9 cellular contexts compared by ENCODE assay signal in the genomic region with DNA sequence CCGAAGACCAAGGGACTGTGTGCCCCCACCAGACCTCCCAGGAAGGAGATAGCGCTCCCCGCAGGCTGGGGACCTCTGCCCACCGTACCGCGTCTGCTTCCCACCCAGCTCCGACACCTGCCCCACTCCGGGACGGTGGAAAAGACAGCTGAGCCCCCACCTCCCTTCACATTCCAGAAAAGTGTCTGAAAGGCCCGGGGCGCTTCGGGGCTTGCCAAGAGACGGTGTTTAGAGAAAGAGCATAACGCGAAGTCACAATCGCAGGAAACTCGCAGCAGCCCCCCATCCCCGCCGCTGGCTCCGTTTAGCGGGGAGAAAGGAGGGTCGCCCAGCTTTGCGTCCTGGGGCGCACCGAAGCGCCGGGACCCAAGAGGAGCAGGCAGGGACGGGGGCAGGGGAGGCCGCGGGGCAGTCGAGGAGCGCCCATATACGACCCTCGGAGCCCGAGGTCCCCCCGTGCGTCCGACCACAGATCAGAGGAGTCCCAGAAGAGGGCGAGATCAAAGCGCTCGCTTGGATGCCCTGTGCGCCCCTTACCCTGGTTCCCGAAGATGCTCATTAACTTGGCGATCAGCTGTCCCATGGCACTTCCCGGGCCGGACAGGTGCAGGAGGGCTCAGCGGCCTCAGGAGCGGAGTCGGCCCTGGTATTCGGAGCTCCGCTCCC. TPM values are rescaled to one million over a fixed set of nuclear protein-coding genes. Genes with fewer than 3 reads are reported as not detected.
DNase-seq lines count a peak whose midpoint lies in the region; ATAC-seq lines count a peak whose summit lies in the region.
"Had no signal": no experiment of that assay in that cellular context is flagged by ENCODE, and none has a peak within 500 bp of the region (broad histone marks: within the 10 kb centered on the region; RNA-seq: fewer than 3 reads in every experiment).

No MANE protein-coding gene starts in this region.

- H3K9me3 Mint-ChIP-seq in activated naive CD8-positive, alpha-beta T cell treated with anti-CD3 and anti-CD28 coated beads for 36 hours: peaks cover 1% of the 10 kb centered on the region

- H3K27me3 ChIP-seq in iPS-18a (ENCODE audit: control insufficient read depth, insufficient read depth, low read length) (peaks cover 34% of the 10 kb centered on the region), skeletal muscle tissue (ENCODE audit: control insufficient read depth in 3 of 3, insufficient read depth in 3 of 3, low read length in 3 of 3) (no peaks in the 10 kb centered on the region)

- peaks cover 37% of the 10 kb centered on the region for H3K27me3 Mint-ChIP-seq in activated naive CD8-positive, alpha-beta T cell treated with anti-CD3 and anti-CD28 coated beads for 36 hours

- H3K9me3 ChIP-seq in iPS-18a (ENCODE audit: control insufficient read depth, low read depth, low read length) (no peaks in the 10 kb centered on the region), skeletal muscle tissue (ENCODE audit: control insufficient read depth in 3 of 3, low read length in 3 of 3) (no peaks in the 10 kb centered on the region)

- peak overlapping the region; percentile 74 for H3K4me3 ChIP-seq in iPS-18a (ENCODE audit: low read length)
- peak overlapping the region; percentile 69 to 87 (median 85) for H3K4me3 ChIP-seq in skeletal muscle tissue (ENCODE audit: low read length in 3 of 3)

- H3K9ac ChIP-seq in iPS-18a (ENCODE audit: low read length): peak overlapping the region; percentile 18
- H3K9ac ChIP-seq in skeletal muscle tissue (ENCODE audit: low read depth in 1 of 3, low read length in 3 of 3): peak overlapping the region; percentile 66 to 85 (median 80)

- H3K36me3 Mint-ChIP-seq in activated naive CD8-positive, alpha-beta T cell treated with anti-CD3 and anti-CD28 coated beads for 36 hours: no peaks in the 10 kb centered on the region

- peak; percentile 9 for ATAC-seq in GM21529 (IDR thresholded peaks at IDR 0.05; ENCODE audit: unreplicated experiment)
- ATAC-seq in HG02970 (IDR thresholded peaks at IDR 0.05; ENCODE audit: low FRiP score, unreplicated experiment): no peak

- no peak overlapping the region for H3K27ac Mint-ChIP-seq in activated naive CD8-positive, alpha-beta T cell treated with anti-CD3 and anti-CD28 coated beads for 36 hours

- no peak for DNase-seq in activated naive CD8-positive, alpha-beta T cell treated with anti-CD3 and anti-CD28 coated beads for 36 hours
- no peak for DNase-seq in NCI-H774 (lab: John Stamatoyannopoulos, UW)
- no peak for DNase-seq in activated effector memory CD4-positive, alpha-beta T cell treated with anti-CD3 and anti-CD28 coated beads, Interleukin-2, amount 50 U/mL, for 16 hours
- DNase-seq in hepatic stellate cell (ENCODE audit: low spot score): no peak

- no peaks in the 10 kb centered on the region for H3K4me1 ChIP-seq in iPS-18a (ENCODE audit: control insufficient read depth, low read depth, low read length)
- peaks cover 16 to 28% (median 22%) of the 10 kb centered on the region in 3 donors for H3K4me1 ChIP-seq in skeletal muscle tissue (ENCODE audit: control insufficient read depth in 3 of 3, insufficient read depth in 3 of 3, low read length in 3 of 3)

- peak overlapping the region; percentile 86 for H3K4me3 Mint-ChIP-seq in activated naive CD8-positive, alpha-beta T cell treated with anti-CD3 and anti-CD28 coated beads for 36 hours

- peaks cover 9% of the 10 kb centered on the region for H3K4me1 Mint-ChIP-seq in activated naive CD8-positive, alpha-beta T cell treated with anti-CD3 and anti-CD28 coated beads for 36 hours

- no peaks in the 10 kb centered on the region for H3K36me3 ChIP-seq in iPS-18a (ENCODE audit: control insufficient read depth, low read depth, low read length)
- no peaks in the 10 kb centered on the region for H3K36me3 ChIP-seq in skeletal muscle tissue (ENCODE audit: control insufficient read depth in 3 of 3, insufficient read depth in 3 of 3, low read length in 3 of 3)

- H3K27ac ChIP-seq in iPS-18a (ENCODE audit: low read length): no peak overlapping the region
- no peak overlapping the region for H3K27ac ChIP-seq in skeletal muscle tissue (ENCODE audit: low read depth, low read length)

RNA-seq across cellular contexts. Expression of gene ARL5C, which starts 0.7 kb away (rescaled TPM):
- not detected for total RNA-seq in activated naive CD8-positive, alpha-beta T cell treated with anti-CD3 and anti-CD28 coated beads for 36 hours
- total RNA-seq in skeletal muscle tissue: under 0.01 TPM
- total RNA-seq: NCI-H460 had no signal

RNA-seq across cellular contexts. Expression of gene PLXDC1, which starts 13.9 kb away (rescaled TPM):
- total RNA-seq in activated naive CD8-positive, alpha-beta T cell treated with anti-CD3 and anti-CD28 coated beads for 36 hours: 1 to 10 TPM in 1 of 2 experiments, under 1 TPM in 1; 0.54 to 1.1 TPM
- total RNA-seq in skeletal muscle tissue: 0.52 TPM

RNA-seq across cellular contexts. Expression of gene CACNB1, which starts 32.2 kb away (rescaled TPM):
- 10 to 100 TPM; 12.7 to 14.4 TPM for total RNA-seq in activated naive CD8-positive, alpha-beta T cell treated with anti-CD3 and anti-CD28 coated beads for 36 hours
- 146 TPM for total RNA-seq in skeletal muscle tissue

RNA-seq across cellular contexts. Expression of gene RPL19, which starts 34.8 kb away (rescaled TPM):
- 1,000 to 10,000 TPM; 3,075 to 3,102 TPM for total RNA-seq in activated naive CD8-positive, alpha-beta T cell treated with anti-CD3 and anti-CD28 coated beads for 36 hours
- 1,766 TPM for total RNA-seq in skeletal muscle tissue
